ENCODE assay signal across 22 cellular contexts in the genomic region with DNA sequence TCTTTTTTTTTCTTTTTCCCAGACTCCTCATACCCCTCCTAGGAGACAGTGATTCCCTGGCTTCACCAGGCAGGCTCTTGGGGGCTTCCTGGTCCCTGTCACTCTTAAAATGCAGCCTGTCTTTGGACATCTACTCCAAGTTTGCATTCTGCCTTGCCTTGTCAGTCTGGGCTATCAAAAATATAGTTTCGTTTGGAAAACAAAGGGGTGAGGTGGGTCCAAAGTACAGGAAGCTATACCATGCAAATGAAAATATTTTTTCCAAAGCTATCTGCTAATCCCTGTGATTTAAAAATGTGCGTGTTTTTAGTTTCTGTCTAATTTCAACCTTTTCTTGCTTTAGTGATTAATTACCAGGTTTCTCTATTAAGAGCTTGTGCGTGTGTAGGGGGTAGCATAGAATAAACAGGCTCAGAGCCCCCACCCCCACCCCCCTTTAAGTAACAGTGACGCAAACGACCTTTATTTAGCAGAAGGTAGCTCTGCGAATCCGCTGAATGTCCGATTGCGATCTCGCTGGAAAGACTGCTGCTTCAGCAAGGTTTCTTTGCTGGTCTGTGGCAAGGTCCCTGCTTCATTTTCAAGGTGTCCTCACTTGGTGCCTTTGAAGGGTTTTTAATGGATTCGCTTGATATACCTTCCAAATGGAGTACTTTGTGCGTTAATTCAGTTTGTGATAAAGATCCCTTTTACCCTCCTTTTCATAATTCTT.
A peak's percentile ranks its signal among the peaks of the same experiment; 100 is the strongest.
DNase-seq lines count a peak whose midpoint lies in the region; ATAC-seq and TF ChIP-seq lines count a peak whose summit lies in the region.
"Had no signal": no experiment of that assay in that cellular context is flagged by ENCODE, and none has a peak within 500 bp of the region (broad histone marks: within the 10 kb centered on the region; RNA-seq: fewer than 3 reads in every experiment).

No MANE protein-coding gene starts in this region.

- no peak for ATAC-seq in GM21528 (IDR thresholded peaks at IDR 0.05; ENCODE audit: low FRiP score, unreplicated experiment)
- ATAC-seq: esophagus mucosa; naive thymus-derived CD4-positive, alpha-beta T cell; psoas muscle; T-cell had no signal

- no peaks in the 10 kb centered on the region for H3K36me3 ChIP-seq in H7 (replicated peaks; ENCODE audit: control insufficient read depth, insufficient read depth, low read length)
- H3K36me3 ChIP-seq: tibial nerve had no signal

- H3K4me3 Mint-ChIP-seq in neural crest cell: peak overlapping the region; percentile 52
- H3K4me3 Mint-ChIP-seq in type B pancreatic cell: peak overlapping the region; percentile 67
- H3K4me3 Mint-ChIP-seq: central memory CD8-positive, alpha-beta T cell; naive thymus-derived CD4-positive, alpha-beta T cell; T-cell had no signal

- no peaks in the 10 kb centered on the region for H3K27me3 ChIP-seq in H7 (ENCODE audit: control insufficient read depth, insufficient read depth, low read length)
- H3K27me3 ChIP-seq: tibial nerve had no signal

- TF ChIP-seq CTCF in neural crest cell (conservative IDR thresholded peaks at IDR 0.05): no peak
- no peak for TF ChIP-seq CTCF in type B pancreatic cell (conservative IDR thresholded peaks at IDR 0.05)

- peaks cover 61% of the 10 kb centered on the region for H3K4me1 Mint-ChIP-seq in neural crest cell
- peaks cover 52% of the 10 kb centered on the region for H3K4me1 Mint-ChIP-seq in type B pancreatic cell (ENCODE audit: unreplicated experiment)

- no peak overlapping the region for H3K4me3 ChIP-seq in H7 (ENCODE audit: insufficient read depth, low read depth, low read length)
- H3K4me3 ChIP-seq: lung, psoas muscle, tibial nerve had no signal

- H3K27me3 Mint-ChIP-seq in neural crest cell (ENCODE audit: low read depth) (no peaks in the 10 kb centered on the region), type B pancreatic cell (peaks cover 7% of the 10 kb centered on the region)
- H3K27me3 Mint-ChIP-seq: central memory CD8-positive, alpha-beta T cell; naive thymus-derived CD4-positive, alpha-beta T cell; T-cell had no signal

- H3K9me3 Mint-ChIP-seq in neural crest cell (peaks cover 5% of the 10 kb centered on the region), type B pancreatic cell (peaks cover 4% of the 10 kb centered on the region)
- H3K9me3 Mint-ChIP-seq: central memory CD8-positive, alpha-beta T cell; naive thymus-derived CD4-positive, alpha-beta T cell; T-cell had no signal

- DNase-seq in DMS53 (lab: John Stamatoyannopoulos, UW) (peak; percentile 27), DMS53 treated with DMSO at 0.1 percent for 48 hours (lab: John Stamatoyannopoulos, UW; ENCODE audit: unreplicated experiment) (no peak), islet precursor cell (peak; percentile 57), neural crest cell (ENCODE audit: low read depth, low spot score) (no peak), type B pancreatic cell (ENCODE audit: extremely low spot score, unreplicated experiment) (no peak), H7 (no peak)
- DNase-seq in stimulated activated CD4-positive, alpha-beta T cell treated with anti-CD3 and anti-CD28 coated beads, Interleukin-2, amount 100 ng/mL, for 48 hours: no peak
- DNase-seq: activated CD4-positive, alpha-beta T cell treated with anti-CD3 and anti-CD28 coated beads, Interleukin-2, amount 50 U/mL, for 4 hours; activated naive CD4-positive, alpha-beta T cell; AML-193; anterior cingulate cortex; naive thymus-derived CD4-positive, alpha-beta T cell; NCI-H1417; NCI-H69; psoas muscle; stimulated activated CD4-positive, alpha-beta T cell treated with anti-CD3 and anti-CD28 coated beads, Interleukin-15, amount 100 ng/mL, for 24 hours; T-cell had no signal

- H3K27ac Mint-ChIP-seq in neural crest cell (ENCODE audit: unreplicated experiment) (no peak overlapping the region), type B pancreatic cell (peak overlapping the region; percentile 65)
- H3K27ac Mint-ChIP-seq: naive thymus-derived CD4-positive, alpha-beta T cell; T-cell had no signal

- H3K36me3 Mint-ChIP-seq in neural crest cell (ENCODE audit: low read depth) (peaks cover 3% of the 10 kb centered on the region), type B pancreatic cell (no peaks in the 10 kb centered on the region)
- H3K36me3 Mint-ChIP-seq: T-cell had no signal

Comparison
In these comparisons a context has a peak if more than half of its experiments do, and no peak if none do; other contexts are left out.
1. DNase-seq: peak in DMS53 (single experiment) and islet precursor cell (single experiment); none in DMS53 treated with DMSO at 0.1 percent for 48 hours (single experiment), neural crest cell (single experiment), type B pancreatic cell (single experiment), stimulated activated CD4-positive, alpha-beta T cell treated with anti-CD3 and anti-CD28 coated beads, Interleukin-2, amount 100 ng/mL, for 48 hours (0 of 2) and H7 (single experiment).